ENCODE assay signal across 1 cellular context in the genomic region with DNA sequence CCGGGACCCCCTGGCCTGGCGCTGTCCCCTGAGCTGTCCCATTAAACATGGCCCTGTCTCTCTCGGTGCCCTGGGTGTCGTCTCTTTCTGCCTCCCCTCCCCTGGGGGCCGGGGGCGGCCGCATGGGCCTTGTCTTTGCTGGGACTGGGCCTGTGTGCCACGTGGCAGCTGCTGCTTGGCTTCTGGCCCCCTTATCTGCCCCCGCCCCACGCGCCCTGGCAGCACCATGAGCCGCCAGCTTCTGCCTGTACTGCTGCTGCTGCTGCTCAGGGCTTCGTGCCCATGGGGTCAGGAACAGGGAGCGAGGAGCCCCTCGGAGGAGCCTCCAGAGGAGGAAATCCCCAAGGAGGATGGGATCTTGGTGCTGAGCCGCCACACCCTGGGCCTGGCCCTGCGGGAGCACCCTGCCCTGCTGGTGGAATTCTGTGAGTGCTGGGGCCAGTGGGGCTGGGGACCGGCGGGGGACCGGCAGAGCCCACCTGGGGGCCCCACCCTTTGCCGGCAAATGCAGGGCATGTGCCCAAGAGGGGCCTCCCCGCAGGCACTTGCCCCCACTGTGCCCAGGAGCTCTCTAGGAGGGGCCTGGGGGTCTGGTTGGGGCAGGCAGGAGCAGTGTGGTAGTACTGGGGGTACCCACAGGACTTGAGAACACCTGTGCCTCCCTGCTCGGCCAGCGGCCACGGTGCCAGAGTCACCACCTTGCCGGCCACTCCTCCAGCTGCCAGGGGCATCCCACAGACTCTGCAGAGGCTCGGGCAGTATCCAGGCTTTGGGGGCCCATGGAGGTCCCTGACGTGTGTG.
TF ChIP-seq lines count a peak whose summit lies in the region.

A gene with protein sequence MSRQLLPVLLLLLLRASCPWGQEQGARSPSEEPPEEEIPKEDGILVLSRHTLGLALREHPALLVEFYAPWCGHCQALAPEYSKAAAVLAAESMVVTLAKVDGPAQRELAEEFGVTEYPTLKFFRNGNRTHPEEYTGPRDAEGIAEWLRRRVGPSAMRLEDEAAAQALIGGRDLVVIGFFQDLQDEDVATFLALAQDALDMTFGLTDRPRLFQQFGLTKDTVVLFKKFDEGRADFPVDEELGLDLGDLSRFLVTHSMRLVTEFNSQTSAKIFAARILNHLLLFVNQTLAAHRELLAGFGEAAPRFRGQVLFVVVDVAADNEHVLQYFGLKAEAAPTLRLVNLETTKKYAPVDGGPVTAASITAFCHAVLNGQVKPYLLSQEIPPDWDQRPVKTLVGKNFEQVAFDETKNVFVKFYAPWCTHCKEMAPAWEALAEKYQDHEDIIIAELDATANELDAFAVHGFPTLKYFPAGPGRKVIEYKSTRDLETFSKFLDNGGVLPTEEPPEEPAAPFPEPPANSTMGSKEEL (plus strand): TSS at position 221 of the 801 bp plus-strand sequence. CDS start 6 bp downstream, at position 227.

TF ChIP-seq in HepG2, 621 proteins besides CTCF, POLR2A, EP300 and RAD21 (continued from another document):
- TF ChIP-seq ZBTB33 (CRISPR knock-in tag; IDR thresholded peaks at IDR 0.05) = peak; percentile 63; the same call in 1 of the 2 replicates
- no peak for TF ChIP-seq IRF1 (CRISPR knock-in tag; IDR thresholded peaks at IDR 0.05; ENCODE audit: low read depth)
